8 cellular contexts compared by ENCODE assay signal in genomic region chr6:109373762-109374161, GRCh38. TPM values are rescaled to one million over a fixed set of nuclear protein-coding genes. Genes with fewer than 3 reads are reported as not detected.
DNase-seq lines count a peak whose midpoint lies in the region; ATAC-seq, FAIRE-seq and TF ChIP-seq lines count a peak whose summit lies in the region.

No MANE protein-coding gene starts in this region.

- H3K4me1 ChIP-seq in skeletal muscle tissue (ENCODE audit: control insufficient read depth in 3 of 3, insufficient read depth in 3 of 3, low read length in 3 of 3) (peaks cover 19 to 22% (median 21%) of the 10 kb centered on the region in 3 donors), small intestine (ENCODE audit: control insufficient read depth in 2 of 2, insufficient read depth in 1 of 2, low read depth in 1 of 2, low read length in 1 of 2) (peaks cover 0 to 2% of the 10 kb centered on the region in 2 donors), A673 (ENCODE audit: insufficient read depth, low read length, poor library complexity, severe bottlenecking) (peaks cover under 1% of the 10 kb centered on the region)

- peaks cover 82% of the 10 kb centered on the region for H3K36me3 Mint-ChIP-seq in T-helper 2 cell treated with Interferon-gamma antibody and Interleukin-4, amounts not matched to agents 5 μg/mL and 100 μg/mL, for 36 hours (ENCODE audit: low read depth)
- H3K36me3 Mint-ChIP-seq in type B pancreatic cell = peaks cover 48% of the 10 kb centered on the region

- DNase-seq in T-helper 2 cell treated with Interferon-gamma antibody and Interleukin-4, amounts not matched to agents 5 μg/mL and 100 μg/mL, for 36 hours (ENCODE audit: low spot score) = peak; percentile 72
- no peak for DNase-seq in small intestine
- DNase-seq in A673 (ENCODE audit: low spot score) = no peak
- DNase-seq in type B pancreatic cell (ENCODE audit: extremely low spot score, unreplicated experiment) = no peak
- no peak for DNase-seq in hepatic stellate cell (ENCODE audit: low spot score)

- POLR2A ChIA-PET in A673 (lab: Charles Lee; ENCODE audit: low non-redundant PET) = no interaction called here

- intact Hi-C loops in A673 (cut with micrococcal nuclease; ENCODE audit: unreplicated experiment) = no loop called here

- H3K9me3 ChIP-seq in skeletal muscle tissue (ENCODE audit: control insufficient read depth in 3 of 3, low read length in 3 of 3) (no peaks in the 10 kb centered on the region), small intestine (ENCODE audit: control insufficient read depth, low read depth) (no peaks in the 10 kb centered on the region), A673 (ENCODE audit: low read depth, low read length, poor library complexity, severe bottlenecking) (no peaks in the 10 kb centered on the region)

- no peaks in the 10 kb centered on the region for H3K27me3 ChIP-seq in skeletal muscle tissue (ENCODE audit: control insufficient read depth in 3 of 3, insufficient read depth in 3 of 3, low read length in 3 of 3)
- no peaks in the 10 kb centered on the region for H3K27me3 ChIP-seq in small intestine (ENCODE audit: control insufficient read depth in 2 of 2, insufficient read depth in 2 of 2, low read length in 2 of 2)
- no peaks in the 10 kb centered on the region for H3K27me3 ChIP-seq in A673 (replicated peaks; ENCODE audit: insufficient read depth, low read depth, low read length, poor library complexity)

- no peak overlapping the region for H3K9ac ChIP-seq in skeletal muscle tissue (ENCODE audit: low read depth in 1 of 3, low read length in 3 of 3)

- WGBS in small intestine, 3 donors = 79 to 85% (median 81%) methylated on average over 4 of the region's 4 CpGs

- CTCF ChIA-PET in A673 (lab: Charles Lee) = no interaction called here

- TF ChIP-seq CTCF in A673 (conservative IDR thresholded peaks at IDR 0.05; ENCODE audit: low read depth, low read length) (no peak), type B pancreatic cell (conservative IDR thresholded peaks at IDR 0.05) (no peak)

- H3K9me3 Mint-ChIP-seq in T-helper 2 cell treated with Interferon-gamma antibody and Interleukin-4, amounts not matched to agents 5 μg/mL and 100 μg/mL, for 36 hours = no peaks in the 10 kb centered on the region
- no peaks in the 10 kb centered on the region for H3K9me3 Mint-ChIP-seq in type B pancreatic cell

- H3K36me3 ChIP-seq in skeletal muscle tissue (ENCODE audit: control insufficient read depth in 3 of 3, insufficient read depth in 3 of 3, low read length in 3 of 3) = peaks cover 9 to 46% (median 41%) of the 10 kb centered on the region in 3 donors
- H3K36me3 ChIP-seq in small intestine (ENCODE audit: control insufficient read depth in 2 of 2, insufficient read depth in 2 of 2, low read length in 2 of 2) = peaks cover 8 to 31% of the 10 kb centered on the region in 2 donors
- H3K36me3 ChIP-seq in A673 (ENCODE audit: insufficient read depth, low read length, poor library complexity, severe bottlenecking) = peaks cover 82% of the 10 kb centered on the region

- peak overlapping the region; percentile 86 for H3K27ac Mint-ChIP-seq in T-helper 2 cell treated with Interferon-gamma antibody and Interleukin-4, amounts not matched to agents 5 μg/mL and 100 μg/mL, for 36 hours
- H3K27ac Mint-ChIP-seq in type B pancreatic cell = no peak overlapping the region

- H3K27me3 Mint-ChIP-seq in T-helper 2 cell treated with Interferon-gamma antibody and Interleukin-4, amounts not matched to agents 5 μg/mL and 100 μg/mL, for 36 hours (ENCODE audit: low read depth) = no peaks in the 10 kb centered on the region
- no peaks in the 10 kb centered on the region for H3K27me3 Mint-ChIP-seq in type B pancreatic cell

- no peak overlapping the region for H3K4me3 ChIP-seq in skeletal muscle tissue (ENCODE audit: low read length in 3 of 3)
- H3K4me3 ChIP-seq in small intestine (ENCODE audit: low read depth in 1 of 2, low read length in 2 of 2) = no peak overlapping the region
- no peak overlapping the region for H3K4me3 ChIP-seq in A673 (ENCODE audit: low read depth, low read length, poor library complexity, severe bottlenecking)

- peaks cover 58% of the 10 kb centered on the region for H3K4me1 Mint-ChIP-seq in T-helper 2 cell treated with Interferon-gamma antibody and Interleukin-4, amounts not matched to agents 5 μg/mL and 100 μg/mL, for 36 hours (ENCODE audit: low read depth)
- peaks cover 13% of the 10 kb centered on the region for H3K4me1 Mint-ChIP-seq in type B pancreatic cell (ENCODE audit: unreplicated experiment)

- H3K4me3 Mint-ChIP-seq in T-helper 2 cell treated with Interferon-gamma antibody and Interleukin-4, amounts not matched to agents 5 μg/mL and 100 μg/mL, for 36 hours = peak overlapping the region; percentile 65
- H3K4me3 Mint-ChIP-seq in type B pancreatic cell = no peak overlapping the region

- BruUV-seq in A673 (replicated peaks; lab: Mats Ljungman, UMichigan) = no TSS peak

- FAIRE-seq in small intestine (lab: Jason Lieb, UNC) = no peak

- peak; percentile 95 for ATAC-seq in GM18909 (IDR thresholded peaks at IDR 0.05; ENCODE audit: poor library complexity, unreplicated experiment)
- peak; percentile 96 for ATAC-seq in HG02642 (IDR thresholded peaks at IDR 0.05; ENCODE audit: poor library complexity, unreplicated experiment)

- H3K27ac ChIP-seq in skeletal muscle tissue (ENCODE audit: low read depth, low read length) (peak overlapping the region; percentile 16), small intestine (ENCODE audit: low read depth in 1 of 2, low read length in 1 of 2) (no peak overlapping the region), A673 (ENCODE audit: low read depth, low read length, poor library complexity, severe bottlenecking) (no peak overlapping the region)

RNA-seq across cellular contexts. Expression of gene CD164, which starts 8.5 kb away (rescaled TPM):
- total RNA-seq in skeletal muscle tissue (160 TPM), A673 (2021) (154 and 176 TPM in 2 replicates), type B pancreatic cell (ENCODE audit: low replicate concordance) (230 and 298 TPM in 2 replicates)
- polyA plus RNA-seq in small intestine = 100 to 1,000 TPM; 151 to 172 (median 172) TPM
